In genomic region chr10:5229019-5229418, GRCh38 we compare ENCODE assay signal across 38 cellular contexts. TPM values are rescaled to one million over a fixed set of nuclear protein-coding genes. Genes with fewer than 3 reads are reported as not detected.
"Had no signal": no experiment of that assay in that cellular context is flagged by ENCODE, and none has a peak within 500 bp of the region (broad histone marks: within the 10 kb centered on the region; RNA-seq: fewer than 3 reads in every experiment).

No MANE protein-coding gene starts in this region.

- H3K36me3 ChIP-seq: ascending aorta, cardiac muscle cell had no signal

- H3K27ac ChIP-seq: ascending aorta, cardiac muscle cell, VCaP had no signal

- H3K27ac Mint-ChIP-seq: activated CD4-positive, alpha-beta memory T cell treated with anti-CD3 and anti-CD28 coated beads, Interleukin-2, amount 10 ng/mL, durations not matched to agents 7 days and 5 days; activated CD4-positive, alpha-beta T cell treated with anti-CD3 and anti-CD28 coated beads for 36 hours; activated CD4-positive, alpha-beta T cell treated with anti-CD3 and anti-CD28 coated beads, Interleukin-2, amount 10 ng/mL, durations not matched to agents 7 days and 5 days; activated CD8-positive, alpha-beta memory T cell treated with anti-CD3 and anti-CD28 coated beads, Interleukin-2, amount 10 ng/mL, durations not matched to agents 7 days and 5 days; activated CD8-positive, alpha-beta T cell treated with anti-CD3 and anti-CD28 coated beads, Interleukin-2, amount 10 ng/mL, durations not matched to agents 7 days and 5 days; activated naive CD4-positive, alpha-beta T cell treated with anti-CD3 and anti-CD28 coated beads, Interleukin-2, amount 10 ng/mL, durations not matched to agents 7 days and 5 days; activated naive CD4-positive, alpha-beta T cell treated with anti-CD3 and anti-CD28 coated beads, Interleukin-2, amount 50 U/mL, for 24 hours; activated naive CD8-positive, alpha-beta T cell; activated naive CD8-positive, alpha-beta T cell treated with anti-CD3 and anti-CD28 coated beads, Interleukin-2, amount 10 ng/mL, durations not matched to agents 7 days and 5 days; activated naive CD8-positive, alpha-beta T cell treated with anti-CD3 and anti-CD28 coated beads, Interleukin-2, amount 50 U/mL, for 24 hours; activated T-cell treated with anti-CD3 and anti-CD28 coated beads, Interleukin-2, amount 50 U/mL, for 24 hours; activated T-helper 2 cell treated with anti-CD3 and anti-CD28 coated beads, Interferon-gamma antibody, Interleukin-2, Interleukin-4, amounts not matched to agents 10 μg/mL and 5 μg/mL and 100 μg/mL, durations not matched to agents 14 hours and 24 hours and 36 hours; brain; T-helper 1 cell treated with Interleukin-12 subunit alpha and Interleukin-12 subunit beta and Interleukin-4 antibody, amounts not matched to agents 30 μg/mL and 1 μg/mL, for 36 hours; T-helper 2 cell treated with Interferon-gamma antibody and Interleukin-4, amounts not matched to agents 5 μg/mL and 100 μg/mL, for 36 hours had no signal

- H3K9me3 Mint-ChIP-seq: activated CD4-positive, alpha-beta T cell treated with anti-CD3 and anti-CD28 coated beads, Interleukin-2, amount 10 ng/mL, durations not matched to agents 7 days and 5 days; activated naive CD8-positive, alpha-beta T cell treated with anti-CD3 and anti-CD28 coated beads, Interleukin-2, amount 50 U/mL, for 24 hours; activated T-helper 2 cell treated with anti-CD3 and anti-CD28 coated beads, Interferon-gamma antibody, Interleukin-2, Interleukin-4, amounts not matched to agents 10 μg/mL and 5 μg/mL and 100 μg/mL, durations not matched to agents 14 hours and 24 hours and 36 hours had no signal

- H3K4me1 ChIP-seq: ascending aorta had no signal

- H3K4me3 ChIP-seq: ascending aorta, cardiac muscle cell had no signal

- H3K4me1 Mint-ChIP-seq: activated CD4-positive, alpha-beta memory T cell treated with anti-CD3 and anti-CD28 coated beads, Interleukin-2, amount 10 ng/mL, durations not matched to agents 7 days and 5 days; activated CD4-positive, alpha-beta T cell treated with anti-CD3 and anti-CD28 coated beads for 36 hours; activated CD4-positive, alpha-beta T cell treated with anti-CD3 and anti-CD28 coated beads, Interleukin-2, amount 10 ng/mL, durations not matched to agents 7 days and 5 days; activated CD8-positive, alpha-beta memory T cell treated with anti-CD3 and anti-CD28 coated beads, Interleukin-2, amount 10 ng/mL, durations not matched to agents 7 days and 5 days; activated naive CD4-positive, alpha-beta T cell treated with anti-CD3 and anti-CD28 coated beads, Interleukin-2, amount 10 ng/mL, durations not matched to agents 7 days and 5 days; activated naive CD4-positive, alpha-beta T cell treated with anti-CD3 and anti-CD28 coated beads, Interleukin-2, amount 50 U/mL, for 24 hours; activated naive CD8-positive, alpha-beta T cell treated with anti-CD3 and anti-CD28 coated beads, Interleukin-2, amount 10 ng/mL, durations not matched to agents 7 days and 5 days; activated naive CD8-positive, alpha-beta T cell treated with anti-CD3 and anti-CD28 coated beads, Interleukin-2, amount 50 U/mL, for 24 hours; brain had no signal

- H3K9me3 ChIP-seq: ascending aorta had no signal

- H3K27me3 ChIP-seq: ascending aorta, cardiac muscle cell had no signal

- H3K36me3 Mint-ChIP-seq: activated CD8-positive, alpha-beta memory T cell treated with anti-CD3 and anti-CD28 coated beads, Interleukin-2, amount 10 ng/mL, durations not matched to agents 7 days and 5 days; activated naive CD4-positive, alpha-beta T cell treated with anti-CD3 and anti-CD28 coated beads, Interleukin-2, amount 50 U/mL, for 24 hours; activated naive CD8-positive, alpha-beta T cell treated with anti-CD3 and anti-CD28 coated beads, Interleukin-2, amount 10 ng/mL, durations not matched to agents 7 days and 5 days; brain had no signal

- ATAC-seq: activated CD4-positive, alpha-beta T cell treated with anti-CD3 and anti-CD28 coated beads for 36 hours; activated CD4-positive, CD25-positive, alpha-beta regulatory T cell treated with anti-CD3 and anti-CD28 coated beads, Interleukin-2, amount 50 U/mL, for 24 hours; activated CD8-positive, alpha-beta memory T cell treated with anti-CD3 and anti-CD28 coated beads, Interleukin-2, amount 10 ng/mL, durations not matched to agents 7 days and 5 days; activated CD8-positive, alpha-beta T cell treated with anti-CD3 and anti-CD28 coated beads, Interleukin-2, amount 10 ng/mL, durations not matched to agents 7 days and 5 days; activated naive CD8-positive, alpha-beta T cell treated with anti-CD3 and anti-CD28 coated beads, Interleukin-2, amount 50 U/mL, for 24 hours had no signal

- H3K4me3 Mint-ChIP-seq: activated CD4-positive, alpha-beta memory T cell treated with anti-CD3 and anti-CD28 coated beads, Interleukin-2, amount 10 ng/mL, durations not matched to agents 7 days and 5 days; activated CD4-positive, alpha-beta T cell treated with anti-CD3 and anti-CD28 coated beads for 36 hours; activated CD4-positive, alpha-beta T cell treated with anti-CD3 and anti-CD28 coated beads, Interleukin-2, amount 10 ng/mL, durations not matched to agents 7 days and 5 days; activated CD8-positive, alpha-beta memory T cell treated with anti-CD3 and anti-CD28 coated beads, Interleukin-2, amount 10 ng/mL, durations not matched to agents 7 days and 5 days; activated CD8-positive, alpha-beta T cell treated with anti-CD3 and anti-CD28 coated beads, Interleukin-2, amount 10 ng/mL, durations not matched to agents 7 days and 5 days; activated naive CD4-positive, alpha-beta T cell treated with anti-CD3 and anti-CD28 coated beads, Interleukin-2, amount 10 ng/mL, durations not matched to agents 7 days and 5 days; activated naive CD4-positive, alpha-beta T cell treated with anti-CD3 and anti-CD28 coated beads, Interleukin-2, amount 50 U/mL, for 24 hours; activated naive CD8-positive, alpha-beta T cell; activated naive CD8-positive, alpha-beta T cell treated with anti-CD3 and anti-CD28 coated beads, Interleukin-2, amount 10 ng/mL, durations not matched to agents 7 days and 5 days; activated naive CD8-positive, alpha-beta T cell treated with anti-CD3 and anti-CD28 coated beads, Interleukin-2, amount 50 U/mL, for 24 hours; activated T-cell treated with anti-CD3 and anti-CD28 coated beads, Interleukin-2, amount 50 U/mL, for 24 hours; brain; T-helper 1 cell treated with Interleukin-12 subunit alpha and Interleukin-12 subunit beta and Interleukin-4 antibody, amounts not matched to agents 30 μg/mL and 1 μg/mL, for 36 hours; T-helper 2 cell treated with Interferon-gamma antibody and Interleukin-4, amounts not matched to agents 5 μg/mL and 100 μg/mL, for 36 hours had no signal

- DNase-seq: activated CD4-positive, alpha-beta memory T cell treated with anti-CD3 and anti-CD28 coated beads, Interleukin-2, amount 10 ng/mL, durations not matched to agents 7 days and 5 days; activated CD4-positive, alpha-beta T cell treated with anti-CD3 and anti-CD28 coated beads for 1 hour; activated CD4-positive, alpha-beta T cell treated with anti-CD3 and anti-CD28 coated beads for 36 hours; activated CD4-positive, alpha-beta T cell treated with anti-CD3 and anti-CD28 coated beads for 48 hours; activated CD4-positive, alpha-beta T cell treated with anti-CD3 and anti-CD28 coated beads, Interleukin-2, amount 10 ng/mL, durations not matched to agents 7 days and 5 days; activated CD4-positive, alpha-beta T cell treated with anti-CD3 and anti-CD28 coated beads, Interleukin-2, amount 50 U/mL, for 48 hours; activated CD4-positive, CD25-positive, alpha-beta regulatory T cell; activated CD8-positive, alpha-beta memory T cell treated with anti-CD3 and anti-CD28 coated beads for 24 hours; activated CD8-positive, alpha-beta memory T cell treated with anti-CD3 and anti-CD28 coated beads, Interleukin-2, amount 10 ng/mL, durations not matched to agents 7 days and 5 days; activated CD8-positive, alpha-beta memory T cell treated with anti-CD3 and anti-CD28 coated beads, Interleukin-2, amount 50 U/mL, for 48 hours; activated CD8-positive, alpha-beta T cell treated with anti-CD3 and anti-CD28 coated beads, Interleukin-2, amount 10 ng/mL, durations not matched to agents 7 days and 5 days; activated effector memory CD4-positive, alpha-beta T cell treated with Interleukin-2 at 50 U/mL for 16 hours; activated gamma-delta T cell; activated naive CD4-positive, alpha-beta T cell treated with anti-CD3 and anti-CD28 coated beads, Interleukin-2, amount 10 ng/mL, durations not matched to agents 7 days and 5 days; activated naive CD4-positive, alpha-beta T cell treated with Interleukin-2 at 50 U/mL for 16 hours; activated naive CD8-positive, alpha-beta T cell treated with anti-CD3 and anti-CD28 coated beads, Interleukin-2, amount 10 ng/mL, durations not matched to agents 7 days and 5 days; activated naive CD8-positive, alpha-beta T cell treated with anti-CD3 and anti-CD28 coated beads, Interleukin-2, amount 50 U/mL, for 24 hours; activated T-cell treated with anti-CD3 and anti-CD28 coated beads, Interleukin-2, amount 50 U/mL, for 24 hours; activated T-cell treated with anti-CD3 and anti-CD28 coated beads, Interleukin-2, amount 50 U/mL, for 48 hours; amygdala; anterior cingulate cortex; caudate nucleus; SW 1271; T-helper 1 cell; T-helper 2 cell; T-helper 9 cell had no signal

- H3K27me3 Mint-ChIP-seq: activated CD4-positive, alpha-beta memory T cell treated with anti-CD3 and anti-CD28 coated beads, Interleukin-2, amount 10 ng/mL, durations not matched to agents 7 days and 5 days; activated CD8-positive, alpha-beta memory T cell treated with anti-CD3 and anti-CD28 coated beads, Interleukin-2, amount 10 ng/mL, durations not matched to agents 7 days and 5 days; activated naive CD4-positive, alpha-beta T cell treated with anti-CD3 and anti-CD28 coated beads, Interleukin-2, amount 10 ng/mL, durations not matched to agents 7 days and 5 days; activated naive CD8-positive, alpha-beta T cell; activated T-cell treated with anti-CD3 and anti-CD28 coated beads, Interleukin-2, amount 50 U/mL, for 24 hours had no signal

RNA-seq across cellular contexts. Expression of gene AKR1C4, which starts 32.4 kb away (rescaled TPM):
- total RNA-seq: activated CD4-positive, alpha-beta memory T cell treated with anti-CD3 and anti-CD28 coated beads, Interleukin-2, amount 10 ng/mL, durations not matched to agents 7 days and 5 days; activated CD4-positive, alpha-beta T cell treated with anti-CD3 and anti-CD28 coated beads for 36 hours; activated CD4-positive, alpha-beta T cell treated with anti-CD3 and anti-CD28 coated beads, Interleukin-2, amount 10 ng/mL, durations not matched to agents 7 days and 5 days; activated CD8-positive, alpha-beta memory T cell treated with anti-CD3 and anti-CD28 coated beads, Interleukin-2, amount 10 ng/mL, durations not matched to agents 7 days and 5 days; activated CD8-positive, alpha-beta T cell treated with anti-CD3 and anti-CD28 coated beads, Interleukin-2, amount 10 ng/mL, durations not matched to agents 7 days and 5 days; activated naive CD8-positive, alpha-beta T cell treated with anti-CD3 and anti-CD28 coated beads, Interleukin-2, amount 10 ng/mL, durations not matched to agents 7 days and 5 days; activated T-helper 2 cell treated with anti-CD3 and anti-CD28 coated beads, Interferon-gamma antibody, Interleukin-2, Interleukin-4, amounts not matched to agents 10 μg/mL and 5 μg/mL and 100 μg/mL, durations not matched to agents 14 hours and 24 hours and 36 hours; ascending aorta; bronchial epithelial cell; cardiac muscle cell had no signal
- polyA plus RNA-seq: adipose tissue, cardiac muscle cell had no signal

RNA-seq across cellular contexts. Expression of gene AKR1C8, which starts 44.1 kb away (rescaled TPM):
- total RNA-seq: activated CD4-positive, alpha-beta T cell treated with anti-CD3 and anti-CD28 coated beads for 36 hours; activated T-helper 2 cell treated with anti-CD3 and anti-CD28 coated beads, Interferon-gamma antibody, Interleukin-2, Interleukin-4, amounts not matched to agents 10 μg/mL and 5 μg/mL and 100 μg/mL, durations not matched to agents 14 hours and 24 hours and 36 hours; ascending aorta; cardiac muscle cell had no signal
- polyA plus RNA-seq: cardiac muscle cell had no signal
